ENCODE assay signal across 18 cellular contexts in the genomic region with DNA sequence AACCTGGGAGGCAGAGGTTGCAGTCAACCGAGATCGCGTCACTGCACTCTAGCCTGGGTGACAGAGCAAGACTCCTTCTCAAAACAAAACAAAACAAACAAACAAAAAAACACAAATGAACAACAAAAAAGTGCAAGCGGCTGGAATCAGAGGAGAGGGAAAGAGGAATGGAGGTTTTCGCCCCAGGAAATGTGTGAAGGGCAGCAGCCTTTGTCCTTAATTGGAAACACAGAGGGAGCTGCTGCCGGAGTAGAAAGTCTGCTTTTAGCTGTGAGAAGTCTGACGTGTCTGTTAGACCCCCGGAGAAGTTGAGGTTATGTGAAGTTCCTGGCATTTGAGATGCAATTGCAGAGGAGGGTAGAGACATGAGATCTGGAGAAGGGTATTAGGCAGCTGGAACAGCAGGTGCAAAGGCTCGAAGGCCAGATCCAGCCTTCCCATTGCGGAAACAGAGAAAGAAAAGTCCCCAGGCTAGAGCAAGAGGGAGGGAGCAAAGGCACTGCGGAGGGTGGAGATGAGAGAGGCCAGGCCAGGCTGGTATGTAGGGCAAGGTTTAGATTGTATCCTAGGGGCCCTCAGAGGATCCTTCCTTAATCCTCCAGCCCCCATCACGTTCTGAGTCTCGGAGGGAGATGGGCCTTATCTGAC. TPM values are rescaled to one million over a fixed set of nuclear protein-coding genes. Genes with fewer than 3 reads are reported as not detected.
A peak's percentile ranks its signal among the peaks of the same experiment; 100 is the strongest.
DNase-seq lines count a peak whose midpoint lies in the region; ATAC-seq, FAIRE-seq and TF ChIP-seq lines count a peak whose summit lies in the region.
"Had no signal": no experiment of that assay in that cellular context is flagged by ENCODE, and none has a peak within 500 bp of the region (broad histone marks: within the 10 kb centered on the region; RNA-seq: fewer than 3 reads in every experiment).

No MANE protein-coding gene starts in this region.

- TF ChIP-seq CTCF in OCI-LY7 (conservative IDR thresholded peaks at IDR 0.05; ENCODE audit: low read length) (no peak), spleen (IDR thresholded peaks at IDR 0.05 in 8 of 11, conservative IDR thresholded peaks at IDR 0.05 in 3 of 11) (no peak)

- H3K9me3 ChIP-seq in OCI-LY7 (ENCODE audit: low read length) (no peaks in the 10 kb centered on the region), spleen (no peaks in the 10 kb centered on the region)

- no peaks in the 10 kb centered on the region for H3K36me3 ChIP-seq in OCI-LY7 (ENCODE audit: insufficient read depth, low read length)
- no peaks in the 10 kb centered on the region for H3K36me3 ChIP-seq in rectal smooth muscle tissue (ENCODE audit: control insufficient read depth, insufficient read depth, low read length)
- H3K36me3 ChIP-seq in spleen, result no peaks in the 10 kb centered on the region

- no peaks in the 10 kb centered on the region for H3K9me2 ChIP-seq in OCI-LY7 (ENCODE audit: insufficient read depth, low read length)

- H3K9me3 Mint-ChIP-seq in activated CD8-positive, alpha-beta memory T cell treated with anti-CD3 and anti-CD28 coated beads, Interleukin-2, amount 10 ng/mL, durations not matched to agents 7 days and 5 days (ENCODE audit: low read depth), result no peaks in the 10 kb centered on the region
- H3K9me3 Mint-ChIP-seq in effector memory CD8-positive, alpha-beta T cell, result no peaks in the 10 kb centered on the region

- H3K9ac ChIP-seq in rectal smooth muscle tissue (ENCODE audit: low read length), result no peak overlapping the region

- intact Hi-C loops in OCI-LY7 (cut with micrococcal nuclease; ENCODE audit: unreplicated experiment) (no loop called here), spleen (cut with DNase I; ENCODE audit: low total_unique reads) (no loop called here)

- H3K27me3 ChIP-seq in rectal smooth muscle tissue (ENCODE audit: control insufficient read depth, insufficient read depth, low read length) (peaks cover 3% of the 10 kb centered on the region), spleen (replicated peaks in 1 of 7) (peaks cover 0 to 39% (median 18%) of the 10 kb centered on the region in 7 donors)

- POLR2A ChIA-PET in OCI-LY7 (lab: Charles Lee), result interaction anchor here (0.6 kb wide), 1 partner anchor 169 kb away, joined by 3 read pairs; no protein-coding TSS in a partner anchor

- 39 to 50% (median 44%) methylated on average over 13 of the region's 13 CpGs for whole genome bisulfite sequencing in spleen, 5 donors

- peaks cover 13% of the 10 kb centered on the region for H3K4me1 ChIP-seq in OCI-LY7 (ENCODE audit: insufficient read depth, low read length, poor library complexity, severe bottlenecking)
- H3K4me1 ChIP-seq in rectal smooth muscle tissue (ENCODE audit: control insufficient read depth, insufficient read depth, low read length), result no peaks in the 10 kb centered on the region
- peaks cover 0 to 26% (median 8%) of the 10 kb centered on the region in 6 donors for H3K4me1 ChIP-seq in spleen

- H3K27ac ChIP-seq in OCI-LY7 (ENCODE audit: low read depth, low read length, poor library complexity, severe bottlenecking), result no peak overlapping the region
- no peak overlapping the region for H3K27ac ChIP-seq in rectal smooth muscle tissue (ENCODE audit: low read depth, low read length)
- peak overlapping the region in 4 of 8 donors; percentile 8 to 59 (median 40) for H3K27ac ChIP-seq in spleen

- peak overlapping the region; percentile 80 for H3K4me3 Mint-ChIP-seq in activated CD8-positive, alpha-beta memory T cell treated with anti-CD3 and anti-CD28 coated beads, Interleukin-2, amount 10 ng/mL, durations not matched to agents 7 days and 5 days
- H3K4me3 Mint-ChIP-seq in effector memory CD8-positive, alpha-beta T cell, result peak overlapping the region; percentile 73 to 80

- ATAC-seq in activated CD8-positive, alpha-beta memory T cell treated with anti-CD3 and anti-CD28 coated beads, Interleukin-2, amount 10 ng/mL, durations not matched to agents 7 days and 5 days, result peak; percentile 11
- ATAC-seq in effector memory CD8-positive, alpha-beta T cell (replicated peaks), result peak; percentile 25
- ATAC-seq: left cardiac atrium had no signal

- FAIRE-seq in H54 (lab: Jason Lieb, UNC), result no peak
- FAIRE-seq: TTC549, urothelium cell line had no signal

- H3K36me3 Mint-ChIP-seq in activated CD8-positive, alpha-beta memory T cell treated with anti-CD3 and anti-CD28 coated beads, Interleukin-2, amount 10 ng/mL, durations not matched to agents 7 days and 5 days, result peaks cover 2% of the 10 kb centered on the region
- H3K36me3 Mint-ChIP-seq in effector memory CD8-positive, alpha-beta T cell (ENCODE audit: insufficient read depth), result peaks cover 7% of the 10 kb centered on the region

- TF ChIP-seq POLR2A in H54 (IDR thresholded peaks at IDR 0.05; ENCODE audit: low read depth, low read length) (no peak), spleen (IDR thresholded peaks at IDR 0.05) (no peak)

- peaks cover 50% of the 10 kb centered on the region for H3K4me1 Mint-ChIP-seq in activated CD8-positive, alpha-beta memory T cell treated with anti-CD3 and anti-CD28 coated beads, Interleukin-2, amount 10 ng/mL, durations not matched to agents 7 days and 5 days
- H3K4me1 Mint-ChIP-seq in effector memory CD8-positive, alpha-beta T cell (ENCODE audit: low read depth in 2 of 2), result peaks cover 11 to 32% of the 10 kb centered on the region in 2 donors

- H3K79me2 ChIP-seq in OCI-LY7 (ENCODE audit: insufficient read depth, low read depth, low read length), result no peaks in the 10 kb centered on the region

- no peak overlapping the region for H3K4me3 ChIP-seq in OCI-LY7 (ENCODE audit: low read depth, low read length, poor library complexity, severe bottlenecking)
- H3K4me3 ChIP-seq in rectal smooth muscle tissue (ENCODE audit: low read length), result peak overlapping the region; percentile 8
- peak overlapping the region in 2 of 8 donors; percentile 23 to 36 for H3K4me3 ChIP-seq in spleen

- no peak for DNase-seq in activated CD8-positive, alpha-beta memory T cell treated with anti-CD3 and anti-CD28 coated beads, Interleukin-2, amount 10 ng/mL, durations not matched to agents 7 days and 5 days
- no peak for DNase-seq in activated CD8-positive, alpha-beta memory T cell treated with anti-CD3 and anti-CD28 coated beads, Interleukin-2, amount 50 U/mL, for 48 hours
- DNase-seq in OCI-LY7 (ENCODE audit: low spot score) (no peak), NCI-H146 treated with DMSO at 0.1 percent for 48 hours (lab: John Stamatoyannopoulos, UW; ENCODE audit: unreplicated experiment) (no peak), H54 (ENCODE audit: insufficient read length, low spot score) (no peak), spleen (no peak)
- no peak for DNase-seq in effector memory CD8-positive, alpha-beta T cell
- DNase-seq: caudate nucleus, head of caudate nucleus, left cardiac atrium, NCI-H1092 treated with DMSO at 0.1 percent for 48 hours, NCI-H510A had no signal

- no TSS peak for BruUV-seq in OCI-LY7 (replicated peaks; lab: Mats Ljungman, UMichigan)

- no peaks in the 10 kb centered on the region for H3K27me3 Mint-ChIP-seq in activated CD8-positive, alpha-beta memory T cell treated with anti-CD3 and anti-CD28 coated beads, Interleukin-2, amount 10 ng/mL, durations not matched to agents 7 days and 5 days
- H3K27me3 Mint-ChIP-seq in effector memory CD8-positive, alpha-beta T cell, result peaks cover 0 to 21% of the 10 kb centered on the region in 2 donors

- H3K4me2 ChIP-seq in OCI-LY7 (ENCODE audit: low read length), result peak overlapping the region; percentile 9; the same call in 1 of the 2 replicates

- no peaks in the 10 kb centered on the region for H4K20me1 ChIP-seq in OCI-LY7 (ENCODE audit: insufficient read depth, low read length)

- CTCF ChIA-PET in activated CD8-positive, alpha-beta memory T cell treated with anti-CD3 and anti-CD28 coated beads, Interleukin-2, amount 10 ng/mL, durations not matched to agents 7 days and 5 days (lab: Charles Lee), result interaction anchor here (0.9 to 2.8 kb wide), 5 partner anchors 23 to 170 kb away, joined by 3 to 13 read pairs (median 6); a partner anchor contains a TSS
- CTCF ChIA-PET in OCI-LY7 (lab: Charles Lee; ENCODE audit: unreplicated experiment), result no interaction called here

- peak overlapping the region; percentile 87 for H3K27ac Mint-ChIP-seq in activated CD8-positive, alpha-beta memory T cell treated with anti-CD3 and anti-CD28 coated beads, Interleukin-2, amount 10 ng/mL, durations not matched to agents 7 days and 5 days
- peak overlapping the region in 1 of 2 donors; percentile 86 for H3K27ac Mint-ChIP-seq in effector memory CD8-positive, alpha-beta T cell

- peak overlapping the region; percentile 52; the same call in 1 of the 2 replicates for H2AFZ ChIP-seq in OCI-LY7 (ENCODE audit: low read length)

RNA-seq across cellular contexts. Expression of a gene that starts 0.5 kb away (rescaled TPM):
- 10 to 100 TPM; 29.8 to 40.7 TPM for total RNA-seq in activated CD8-positive, alpha-beta memory T cell treated with anti-CD3 and anti-CD28 coated beads, Interleukin-2, amount 10 ng/mL, durations not matched to agents 7 days and 5 days
- total RNA-seq in OCI-LY7 (2014; rRNA removed; shearing (Covaris generic)), result 2.7 and 6.2 TPM in 2 replicates
- total RNA-seq in OCI-LY7 (2022) (0.44 and 0.59 TPM in 2 replicates), spleen (1 to 10 TPM; 1.6 to 5.0 (median 3.8) TPM)
- polyA plus RNA-seq in spleen, result 1 to 10 TPM; 3.1 to 6.1 (median 4.5) TPM
- total RNA-seq: Daoy, epithelial cell of proximal tubule had no signal
- polyA plus RNA-seq: neural cell had no signal

RNA-seq across cellular contexts. Expression of a gene that starts 2.7 kb away (rescaled TPM):
- 10 to 100 TPM; 24.7 to 30.6 TPM for total RNA-seq in activated CD8-positive, alpha-beta memory T cell treated with anti-CD3 and anti-CD28 coated beads, Interleukin-2, amount 10 ng/mL, durations not matched to agents 7 days and 5 days
- 19.8 and 20.2 TPM in 2 replicates for total RNA-seq in OCI-LY7 (2014; rRNA removed; shearing (Covaris generic))
- 21.9 and 23.2 TPM in 2 replicates for total RNA-seq in OCI-LY7 (2022)
- 1 to 10 TPM in 6 of 7 donors, under 1 TPM in 1; 0.80 to 6.6 (median 2.0) TPM for total RNA-seq in spleen
- 1 to 10 TPM; 2.3 to 3.0 (median 2.5) TPM for polyA plus RNA-seq in spleen
- total RNA-seq: left cardiac atrium had no signal

RNA-seq across cellular contexts. Expression of a gene that starts 22.6 kb away (rescaled TPM):
- not detected for total RNA-seq in activated CD8-positive, alpha-beta memory T cell treated with anti-CD3 and anti-CD28 coated beads, Interleukin-2, amount 10 ng/mL, durations not matched to agents 7 days and 5 days
- not detected in 2 replicates for total RNA-seq in OCI-LY7 (2014; rRNA removed; shearing (Covaris generic))
- total RNA-seq in OCI-LY7 (2022) (not detected in 2 replicates), spleen (1 to 10 TPM in 2 of 7 donors, not detected in 5; 1.2 to 3.9 TPM)
- polyA plus RNA-seq in spleen, result under 1 TPM in 2 of 3 donors, not detected in 1; 0.05 to 0.41 TPM
- total RNA-seq: Daoy, epithelial cell of proximal tubule had no signal

RNA-seq across cellular contexts. Expression of a gene that starts 36.9 kb away (rescaled TPM):
- total RNA-seq in activated CD8-positive, alpha-beta memory T cell treated with anti-CD3 and anti-CD28 coated beads, Interleukin-2, amount 10 ng/mL, durations not matched to agents 7 days and 5 days, result 1 to 10 TPM; 8.8 to 9.6 TPM
- 0.13 and 1.3 TPM in 2 replicates for total RNA-seq in OCI-LY7 (2014; rRNA removed; shearing (Covaris generic))
- 0.57 and 1.2 TPM in 2 replicates for total RNA-seq in OCI-LY7 (2022)
- total RNA-seq in spleen, result 1 to 10 TPM in 4 of 7 donors, under 1 TPM in 2, not detected in 1; 0.79 to 5.1 (median 1.6) TPM
- 1 to 10 TPM; 2.1 to 2.9 (median 2.5) TPM for polyA plus RNA-seq in spleen

RNA-seq across cellular contexts. Expression of a gene that starts 41.6 kb away (rescaled TPM):
- 10 to 100 TPM; 24.1 to 25.4 TPM for total RNA-seq in activated CD8-positive, alpha-beta memory T cell treated with anti-CD3 and anti-CD28 coated beads, Interleukin-2, amount 10 ng/mL, durations not matched to agents 7 days and 5 days
- 6.7 and 7.2 TPM in 2 replicates for total RNA-seq in OCI-LY7 (2014; rRNA removed; shearing (Covaris generic))
- total RNA-seq in OCI-LY7 (2022), result 19.1 and 19.5 TPM in 2 replicates
- 10 to 100 TPM in 4 of 7 donors, 1 to 10 TPM in 3; 6.4 to 24.2 (median 13.8) TPM for total RNA-seq in spleen
- polyA plus RNA-seq in spleen, result 10 to 100 TPM; 17.1 to 24.0 (median 17.9) TPM

Comparison
In these comparisons a context has a peak if more than half of its experiments do, and no peak if none do; other contexts are left out.
1. RNA of a gene that starts 0.5 kb away (total RNA-seq): 29.8 to 40.7 TPM in activated CD8-positive, alpha-beta memory T cell treated with anti-CD3 and anti-CD28 coated beads, Interleukin-2, amount 10 ng/mL, durations not matched to agents 7 days and 5 days; 1.6 to 5.0 TPM in spleen and 0.44 to 6.2 TPM in OCI-LY7; every median in the first group is over 4 times any median in the second.